ENCODE assay signal across 9 cellular contexts in the genomic region with DNA sequence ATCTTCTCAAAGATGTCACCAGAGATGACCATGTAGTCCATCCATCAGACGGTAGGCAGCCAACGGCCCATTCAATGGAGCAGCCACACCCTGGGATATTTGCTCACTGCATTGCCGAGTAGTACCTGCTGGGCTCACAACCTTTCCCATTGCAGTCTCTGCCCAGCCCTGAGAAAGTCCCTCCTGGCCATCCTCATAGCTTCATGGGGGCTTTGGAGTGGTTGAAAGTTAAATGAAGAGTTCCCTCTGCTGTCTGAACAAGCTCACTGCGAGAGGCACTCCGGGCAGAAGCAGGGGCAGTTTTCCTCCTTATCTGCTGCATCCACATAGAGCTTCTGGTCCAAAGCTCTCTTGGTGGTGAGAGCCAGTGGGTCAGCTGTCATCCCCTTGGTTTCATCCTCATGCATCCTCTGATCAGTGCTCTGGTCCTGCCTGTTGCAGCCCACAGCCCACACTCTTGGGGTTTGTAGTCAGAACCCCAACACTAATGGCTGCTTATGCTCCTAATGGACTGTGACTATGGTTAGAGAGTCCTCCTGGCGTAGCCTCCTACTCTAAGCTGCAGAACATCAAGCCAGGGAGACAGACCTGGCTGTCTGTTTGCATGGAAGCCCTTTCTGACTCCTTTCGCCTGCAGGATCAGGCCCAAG. TPM values are rescaled to one million over a fixed set of nuclear protein-coding genes. Genes with fewer than 3 reads are reported as not detected.
DNase-seq lines count a peak whose midpoint lies in the region; ATAC-seq, FAIRE-seq and TF ChIP-seq lines count a peak whose summit lies in the region.
"Had no signal": no experiment of that assay in that cellular context is flagged by ENCODE, and none has a peak within 500 bp of the region (broad histone marks: within the 10 kb centered on the region; RNA-seq: fewer than 3 reads in every experiment).

No MANE protein-coding gene starts in this region.

- POLR2A ChIA-PET in CD8-positive, alpha-beta T cell (lab: Charles Lee): interaction anchor here (0.6 to 2.4 kb wide), 6 partner anchors 9 to 172 kb away, joined by 3 to 13 read pairs (median 4); a partner anchor contains a TSS

- peak overlapping the region; percentile 23 for H3K4me3 Mint-ChIP-seq in CD8-positive, alpha-beta T cell

- 46 to 52% methylated on average over 7 of the region's 7 CpGs for WGBS in body of pancreas, 2 donors
- 60 to 78% methylated on average over 7 of the region's 7 CpGs for WGBS in lung, 2 donors

- H3K4me1 ChIP-seq in CD8-positive, alpha-beta T cell (ENCODE audit: insufficient read depth, low read length): peaks cover 69% of the 10 kb centered on the region
- H3K4me1 ChIP-seq in body of pancreas (peaks cover 16% of the 10 kb centered on the region), lung (ENCODE audit: control insufficient read depth in 2 of 2, insufficient read depth in 2 of 2, low read length in 2 of 2) (peaks cover 0 to 2% of the 10 kb centered on the region in 2 donors)

- no peak overlapping the region for H3K4me3 ChIP-seq in CD8-positive, alpha-beta T cell (ENCODE audit: low read depth, low read length)
- no peak overlapping the region for H3K4me3 ChIP-seq in body of pancreas
- H3K4me3 ChIP-seq in lung: no peak overlapping the region
- H3K4me3 ChIP-seq: SK-N-MC had no signal

- peaks cover 61% of the 10 kb centered on the region for H3K36me3 Mint-ChIP-seq in CD8-positive, alpha-beta T cell

- FAIRE-seq in GM19239 (lab: Jason Lieb, UNC): no peak

- no peaks in the 10 kb centered on the region for H3K9me3 ChIP-seq in CD8-positive, alpha-beta T cell (ENCODE audit: low read length)
- H3K9me3 ChIP-seq in body of pancreas: no peaks in the 10 kb centered on the region
- no peaks in the 10 kb centered on the region for H3K9me3 ChIP-seq in lung (ENCODE audit: control insufficient read depth in 2 of 2, insufficient read depth in 1 of 2, low read length in 1 of 2)

- H3K27me3 ChIP-seq in CD8-positive, alpha-beta T cell (ENCODE audit: insufficient read depth, low read length): no peaks in the 10 kb centered on the region
- no peaks in the 10 kb centered on the region for H3K27me3 ChIP-seq in body of pancreas
- H3K27me3 ChIP-seq in lung (ENCODE audit: control insufficient read depth, insufficient read depth): no peaks in the 10 kb centered on the region

- intact Hi-C loops in CD8-positive, alpha-beta T cell (cut with DNase I, micrococcal nuclease): loop anchor here (1.0 to 10.0 kb wide), 8 partner anchors 40 to 500 kb away; a partner anchor contains a TSS
- intact Hi-C loops in body of pancreas (cut with DNase I): no loop called here

- no peaks in the 10 kb centered on the region for H3K27me3 Mint-ChIP-seq in CD8-positive, alpha-beta T cell (ENCODE audit: low read depth)

- CTCF ChIA-PET in CD8-positive, alpha-beta T cell (lab: Charles Lee): interaction anchor here (0.7 to 7.7 kb wide), 41 partner anchors 8 to 502 kb away, joined by 3 to 185 read pairs (median 5); a partner anchor contains a TSS

- H3K27ac Mint-ChIP-seq in CD8-positive, alpha-beta T cell: peak overlapping the region; percentile 95

- DNase-seq in CD8-positive, alpha-beta T cell: peak in 1 of 7 experiments; percentile 26
- peak; percentile 51 for DNase-seq in H4 (ENCODE audit: low spot score)
- DNase-seq in NCI-H748 treated with DMSO at 0.1 percent for 48 hours (lab: John Stamatoyannopoulos, UW): peak; percentile 81
- DNase-seq in body of pancreas: peak in 1 of 4 donors; percentile 17
- DNase-seq in lung (ENCODE audit: low spot score): no peak
- DNase-seq in GM19239 (ENCODE audit: insufficient read length, low spot score): no peak

- no peaks in the 10 kb centered on the region for H3K9me3 Mint-ChIP-seq in CD8-positive, alpha-beta T cell

- TF ChIP-seq CTCF in CD8-positive, alpha-beta T cell (IDR thresholded peaks at IDR 0.05): peak; percentile 70
- TF ChIP-seq CTCF in body of pancreas (IDR thresholded peaks at IDR 0.05) (peak in 6 of 7 experiments; percentile 19 to 39 (median 32)), lung (IDR thresholded peaks at IDR 0.05; ENCODE audit: control extremely low read depth, extremely low read depth) (peak; percentile 44)

- peak; percentile 37 for ATAC-seq in CD8-positive, alpha-beta T cell
- ATAC-seq in body of pancreas (no peak), lung (ENCODE audit: insufficient read depth, low FRiP score) (no peak), GM21619 (IDR thresholded peaks at IDR 0.05; ENCODE audit: unreplicated experiment) (no peak), HG03442 (IDR thresholded peaks at IDR 0.05; ENCODE audit: unreplicated experiment) (no peak)

- H3K4me1 Mint-ChIP-seq in CD8-positive, alpha-beta T cell (ENCODE audit: low read depth): peaks cover 93% of the 10 kb centered on the region

- no peak for TF ChIP-seq POLR2A in body of pancreas (IDR thresholded peaks at IDR 0.05)

- no peak overlapping the region for H3K27ac ChIP-seq in CD8-positive, alpha-beta T cell (ENCODE audit: low read depth, low read length)
- H3K27ac ChIP-seq in body of pancreas (peak overlapping the region in 1 of 4 donors; percentile 52), lung (ENCODE audit: low read depth in 1 of 2, low read length in 1 of 2) (no peak overlapping the region)
- H3K27ac ChIP-seq: SK-N-MC had no signal

- H3K36me3 ChIP-seq in CD8-positive, alpha-beta T cell (ENCODE audit: insufficient read depth, low read length): peaks cover 24% of the 10 kb centered on the region
- H3K36me3 ChIP-seq in body of pancreas (replicated peaks in 1 of 2; ENCODE audit: insufficient read depth in 1 of 2, low read depth in 2 of 2) (no peaks in the 10 kb centered on the region), lung (ENCODE audit: control insufficient read depth in 2 of 2, insufficient read depth in 2 of 2, low read length in 2 of 2) (no peaks in the 10 kb centered on the region)

RNA-seq across cellular contexts. Expression of a gene that starts 23.3 kb away (rescaled TPM):
- 10 to 100 TPM; 47.7 to 49.3 TPM for total RNA-seq in CD8-positive, alpha-beta T cell
- not detected in 2 replicates for total RNA-seq in H4 (2014; rRNA removed; shearing (Covaris generic))
- total RNA-seq in body of pancreas: 1 to 10 TPM in 1 of 2 donors, not detected in 1; 1.0 TPM
- total RNA-seq in lung: 1 to 10 TPM; 1.9 to 8.7 TPM
- polyA plus RNA-seq in lung: 1 to 10 TPM in 1 of 2 donors, under 1 TPM in 1; 0.61 to 7.7 TPM

Comparison
In these comparisons a context has a peak if more than half of its experiments do, and no peak if none do; other contexts are left out.
1. DNase-seq: peak in H4 (single experiment) and NCI-H748 treated with DMSO at 0.1 percent for 48 hours (single experiment); none in lung (single experiment) and GM19239 (single experiment).
2. RNA of a gene that starts 23.3 kb away (total RNA-seq): 47.7 to 49.3 TPM in CD8-positive, alpha-beta T cell; 1.9 to 8.7 TPM in lung, 1.0 TPM in body of pancreas and not detected in H4; every median in the first group is over 4 times any median in the second.
3. Peak in every context shown above with its lines, with median percentiles within 50 percentile points of each other: CTCF ChIP-seq.